ENCODE assay signal across 16 cellular contexts in genomic region chr4:174281182-174281737, GRCh38. TPM values are rescaled to one million over a fixed set of nuclear protein-coding genes. Genes with fewer than 3 reads are reported as not detected.
A peak's percentile ranks its signal among the peaks of the same experiment; 100 is the strongest.
DNase-seq lines count a peak whose midpoint lies in the region; ATAC-seq and TF ChIP-seq lines count a peak whose summit lies in the region.
"Had no signal": no experiment of that assay in that cellular context is flagged by ENCODE, and none has a peak within 500 bp of the region (broad histone marks: within the 10 kb centered on the region; RNA-seq: fewer than 3 reads in every experiment).

No MANE protein-coding gene starts in this region.

- no peaks in the 10 kb centered on the region for H3K27me3 ChIP-seq in breast epithelium
- H3K27me3 ChIP-seq: gastrocnemius medialis, thyroid gland had no signal

- peaks cover 43% of the 10 kb centered on the region; the same call in 1 of the 2 replicates for H3K79me2 ChIP-seq in OCI-LY7 (ENCODE audit: insufficient read depth, low read depth, low read length)

- TF ChIP-seq CTCF in MCF 10A (IDR thresholded peaks at IDR 0.05; ENCODE audit: unreplicated experiment) (no peak), breast epithelium (IDR thresholded peaks at IDR 0.05) (no peak), OCI-LY7 (conservative IDR thresholded peaks at IDR 0.05; ENCODE audit: low read length) (no peak), glutamatergic neuron (IDR thresholded peaks at IDR 0.05; ENCODE audit: partially characterized antibody, unreplicated experiment) (no peak), type B pancreatic cell (conservative IDR thresholded peaks at IDR 0.05) (no peak)

- POLR2A ChIA-PET in MCF 10A (lab: Yijun Ruan, JAX): interaction anchor here (2.0 to 5.1 kb wide), 3 partner anchors 16 to 947 kb away, joined by 9 to 66 read pairs (median 35); partner anchors contain the start of genes HMGB2 and SAP30
- POLR2A ChIA-PET in OCI-LY7 (lab: Charles Lee): interaction anchor here (0.8 to 2.8 kb wide), 5 partner anchors 11 to 38 kb away, joined by 3 to 8 read pairs (median 5); no protein-coding TSS in a partner anchor

- peak overlapping the region; percentile 17; the same call in 1 of the 2 replicates for H3K4me2 ChIP-seq in OCI-LY7 (ENCODE audit: low read length)

- H3K4me1 ChIP-seq in breast epithelium (no peaks in the 10 kb centered on the region), OCI-LY7 (ENCODE audit: insufficient read depth, low read length, poor library complexity, severe bottlenecking) (peaks cover 19% of the 10 kb centered on the region)

- ATAC-seq in HG03280 (IDR thresholded peaks at IDR 0.05; ENCODE audit: unreplicated experiment) (no peak), HG03135 (IDR thresholded peaks at IDR 0.05; ENCODE audit: unreplicated experiment) (no peak)
- ATAC-seq: gastrocnemius medialis had no signal

- H3K27ac Mint-ChIP-seq in MCF 10A (ENCODE audit: low read depth, unreplicated experiment) (peak overlapping the region; percentile 98), glutamatergic neuron (ENCODE audit: unreplicated experiment) (no peak overlapping the region), type B pancreatic cell (no peak overlapping the region)
- H3K27ac Mint-ChIP-seq: progenitor cell of endocrine pancreas had no signal

- intact Hi-C loops in MCF 10A (cut with micrococcal nuclease): no loop called here
- intact Hi-C loops in breast epithelium (cut with DNase I; ENCODE audit: low total_unique reads): no loop called here
- intact Hi-C loops in OCI-LY7 (cut with micrococcal nuclease; ENCODE audit: unreplicated experiment): loop anchor here (10.0 kb wide), 1 partner anchor 906 kb away; the partner anchor contains the start of gene SAP30

- CTCF ChIA-PET in MCF 10A (lab: Yijun Ruan, JAX) (interaction anchor here (0.6 kb wide), 1 partner anchor 536 kb away, joined by 3 read pairs; no protein-coding TSS in a partner anchor), OCI-LY7 (lab: Charles Lee; ENCODE audit: unreplicated experiment) (no interaction called here)

- H3K9me2 ChIP-seq in OCI-LY7 (ENCODE audit: insufficient read depth, low read length): no peaks in the 10 kb centered on the region

- H3K27me3 Mint-ChIP-seq in MCF 10A (ENCODE audit: insufficient read depth, unreplicated experiment) (no peaks in the 10 kb centered on the region), glutamatergic neuron (ENCODE audit: unreplicated experiment) (peaks cover 10% of the 10 kb centered on the region), type B pancreatic cell (no peaks in the 10 kb centered on the region)
- H3K27me3 Mint-ChIP-seq: progenitor cell of endocrine pancreas had no signal

- H3K4me3 ChIP-seq in breast epithelium (no peak overlapping the region), OCI-LY7 (ENCODE audit: low read depth, low read length, poor library complexity, severe bottlenecking) (no peak overlapping the region)
- H3K4me3 ChIP-seq: thyroid gland had no signal

- H3K9me3 ChIP-seq in breast epithelium (no peaks in the 10 kb centered on the region), OCI-LY7 (ENCODE audit: low read length) (peaks cover 8% of the 10 kb centered on the region; the same call in 1 of the 2 replicates)
- H3K9me3 ChIP-seq: gastrocnemius medialis, thyroid gland had no signal

- BruUV-seq in MCF 10A (replicated peaks; lab: Mats Ljungman, UMichigan) (no TSS peak), OCI-LY7 (replicated peaks; lab: Mats Ljungman, UMichigan) (no TSS peak)

- peaks cover 8% of the 10 kb centered on the region for H3K36me3 Mint-ChIP-seq in MCF 10A (ENCODE audit: insufficient read depth, unreplicated experiment)
- peaks cover 9% of the 10 kb centered on the region for H3K36me3 Mint-ChIP-seq in glutamatergic neuron (ENCODE audit: unreplicated experiment)
- peaks cover 17% of the 10 kb centered on the region for H3K36me3 Mint-ChIP-seq in type B pancreatic cell

- H3K36me3 ChIP-seq in breast epithelium (no peaks in the 10 kb centered on the region), OCI-LY7 (ENCODE audit: insufficient read depth, low read length) (no peaks in the 10 kb centered on the region)
- H3K36me3 ChIP-seq: gastrocnemius medialis, thyroid gland had no signal

- no peaks in the 10 kb centered on the region for H4K20me1 ChIP-seq in OCI-LY7 (ENCODE audit: insufficient read depth, low read length)

- H3K4me1 Mint-ChIP-seq in MCF 10A (ENCODE audit: insufficient read depth, unreplicated experiment): peaks cover 30% of the 10 kb centered on the region
- peaks cover 21% of the 10 kb centered on the region for H3K4me1 Mint-ChIP-seq in glutamatergic neuron (ENCODE audit: low read depth, unreplicated experiment)
- peaks cover 14% of the 10 kb centered on the region for H3K4me1 Mint-ChIP-seq in type B pancreatic cell (ENCODE audit: unreplicated experiment)

- H2AFZ ChIP-seq in OCI-LY7 (ENCODE audit: low read length): no peak overlapping the region

- no peak for DNase-seq in MCF 10A (ENCODE audit: unreplicated experiment)
- no peak for DNase-seq in breast epithelium (ENCODE audit: low spot score in 2 of 2)
- DNase-seq in OCI-LY7 (ENCODE audit: low spot score): no peak
- DNase-seq in glutamatergic neuron: no peak
- DNase-seq in type B pancreatic cell (ENCODE audit: extremely low spot score, unreplicated experiment): no peak
- DNase-seq in GM19240 (ENCODE audit: insufficient read length, low spot score): no peak
- DNase-seq: activated CD8-positive, alpha-beta memory T cell treated with anti-CD3 and anti-CD28 coated beads for 24 hours; DMS153; gastrocnemius medialis; NCI-H1105 treated with DMSO at 0.1 percent for 48 hours; NCI-H82; thyroid gland; WERI-Rb-1 had no signal

- TF ChIP-seq POLR2A in breast epithelium (IDR thresholded peaks at IDR 0.05): no peak

- H3K4me3 Mint-ChIP-seq in MCF 10A (ENCODE audit: unreplicated experiment) (peak overlapping the region; percentile 99), glutamatergic neuron (ENCODE audit: unreplicated experiment) (peak overlapping the region; percentile 27), type B pancreatic cell (peak overlapping the region; percentile 70)

- H3K9me3 Mint-ChIP-seq in MCF 10A (ENCODE audit: unreplicated experiment) (no peaks in the 10 kb centered on the region), glutamatergic neuron (ENCODE audit: unreplicated experiment) (peaks cover 12% of the 10 kb centered on the region), type B pancreatic cell (no peaks in the 10 kb centered on the region)

- H3K27ac ChIP-seq in breast epithelium: no peak overlapping the region
- H3K27ac ChIP-seq in OCI-LY7 (ENCODE audit: low read depth, low read length, poor library complexity, severe bottlenecking): no peak overlapping the region
- H3K27ac ChIP-seq: thyroid gland, WERI-Rb-1 had no signal

RNA-seq across cellular contexts. Expression of gene FBXO8, which starts 2.2 kb away (rescaled TPM):
- 22.1 and 30.6 TPM in 2 replicates for total RNA-seq in MCF 10A (2022)
- 10 to 100 TPM; 29.2 to 49.0 (median 35.2) TPM for total RNA-seq in breast epithelium
- total RNA-seq in OCI-LY7 (2014; rRNA removed; shearing (Covaris generic)): 11.0 and 12.6 TPM in 2 replicates
- total RNA-seq in OCI-LY7 (2022): 12.7 and 13.5 TPM in 2 replicates
- 23.1 TPM for total RNA-seq in glutamatergic neuron (ENCODE audit: unreplicated experiment)
- 17.7 and 25.1 TPM in 2 replicates for total RNA-seq in type B pancreatic cell (ENCODE audit: low replicate concordance)

RNA-seq across cellular contexts. Expression of gene CEP44, which starts 2.5 kb away (rescaled TPM):
- total RNA-seq in MCF 10A (2022) (15.3 and 16.9 TPM in 2 replicates), breast epithelium (10 to 100 TPM; 12.2 to 30.9 (median 19.7) TPM), OCI-LY7 (2022) (32.4 and 41.0 TPM in 2 replicates), glutamatergic neuron (ENCODE audit: unreplicated experiment) (29.0 TPM), type B pancreatic cell (ENCODE audit: low replicate concordance) (15.2 and 19.1 TPM in 2 replicates)
- total RNA-seq in OCI-LY7 (2014; rRNA removed; shearing (Covaris generic)): 27.9 and 29.2 TPM in 2 replicates

Comparison
In these comparisons a context has a peak if more than half of its experiments do, and no peak if none do; other contexts are left out.
1. H3K4me3 Mint-ChIP-seq: peak in every context shown above with its lines; median percentile 99 in MCF 10A; 70 in type B pancreatic cell; 27 in glutamatergic neuron.